Comparison of ENCODE assay signal across 8 cellular contexts in genomic region chr16:29974291-29975133, GRCh38. TPM values are rescaled to one million over a fixed set of nuclear protein-coding genes. Genes with fewer than 3 reads are reported as not detected.
A peak's percentile ranks its signal among the peaks of the same experiment; 100 is the strongest.
DNase-seq lines count a peak whose midpoint lies in the region; ATAC-seq and TF ChIP-seq lines count a peak whose summit lies in the region.

No MANE protein-coding gene starts in this region.

- ATAC-seq in body of pancreas: no peak
- no peak for ATAC-seq in stimulated activated effector memory CD8-positive, alpha-beta T cell treated with anti-CD3 and anti-CD28 coated beads, Interleukin-12 subunit alpha, Interleukin-12 subunit beta, amount 100 ng/mL, for 72 hours
- ATAC-seq in GM18519 (IDR thresholded peaks at IDR 0.05; ENCODE audit: low FRiP score, unreplicated experiment): no peak

- H3K4me1 ChIP-seq in body of pancreas: peaks cover 35% of the 10 kb centered on the region

- H3K4me3 ChIP-seq in LNCaP clone FGC (ENCODE audit: low read depth, low read length) (peak overlapping the region; percentile 97), body of pancreas (peak overlapping the region; percentile 82 to 90)

- H3K27ac Mint-ChIP-seq in stimulated activated effector memory CD8-positive, alpha-beta T cell treated with anti-CD3 and anti-CD28 coated beads, Interleukin-12 subunit alpha, Interleukin-12 subunit beta, amount 100 ng/mL, for 72 hours: peak overlapping the region; percentile 95

- no peaks in the 10 kb centered on the region for H3K9me3 Mint-ChIP-seq in stimulated activated effector memory CD8-positive, alpha-beta T cell treated with anti-CD3 and anti-CD28 coated beads, Interleukin-12 subunit alpha, Interleukin-12 subunit beta, amount 100 ng/mL, for 72 hours

- intact Hi-C loops in body of pancreas (cut with DNase I): no loop called here

- H3K4me1 Mint-ChIP-seq in stimulated activated effector memory CD8-positive, alpha-beta T cell treated with anti-CD3 and anti-CD28 coated beads, Interleukin-12 subunit alpha, Interleukin-12 subunit beta, amount 100 ng/mL, for 72 hours: peaks cover 47% of the 10 kb centered on the region

- TF ChIP-seq CTCF in LNCaP clone FGC (IDR thresholded peaks at IDR 0.05; ENCODE audit: control insufficient read depth, extremely low read depth, insufficient read depth) (no peak), body of pancreas (IDR thresholded peaks at IDR 0.05) (no peak)

- H3K36me3 Mint-ChIP-seq in stimulated activated effector memory CD8-positive, alpha-beta T cell treated with anti-CD3 and anti-CD28 coated beads, Interleukin-12 subunit alpha, Interleukin-12 subunit beta, amount 100 ng/mL, for 72 hours: peaks cover 52% of the 10 kb centered on the region

- DNase-seq in ELF-1 (ENCODE audit: low read depth, low spot score): peak; percentile 26
- DNase-seq in LNCaP clone FGC (ENCODE audit: low read depth): no peak
- peak in 1 of 4 donors; percentile 33 for DNase-seq in body of pancreas
- DNase-seq in islet precursor cell: peak; percentile 54
- no peak for DNase-seq in stimulated activated effector memory CD8-positive, alpha-beta T cell treated with anti-CD3 and anti-CD28 coated beads, Interleukin-12 subunit alpha, Interleukin-12 subunit beta, amount 100 ng/mL, for 72 hours (ENCODE audit: low spot score in 2 of 2)
- DNase-seq in NK-92 (lab: John Stamatoyannopoulos, UW; ENCODE audit: unreplicated experiment): no peak
- DNase-seq in activated CD8-positive, alpha-beta memory T cell treated with anti-CD3 and anti-CD28 coated beads, Interleukin-2, amount 50 U/mL, for 4 hours: no peak

- H3K9me3 ChIP-seq in body of pancreas: no peaks in the 10 kb centered on the region

- peaks cover 0 to 13% of the 10 kb centered on the region in 2 donors for H3K36me3 ChIP-seq in body of pancreas (replicated peaks in 1 of 2; ENCODE audit: insufficient read depth in 1 of 2, low read depth in 2 of 2)

- 2% methylated on average over 15 to 30 of the region's 31 CpGs for WGBS in body of pancreas, 2 donors

- H3K27ac ChIP-seq in body of pancreas: peak overlapping the region in 3 of 4 donors; percentile 74 to 88 (median 88)

- TF ChIP-seq POLR2A in body of pancreas (IDR thresholded peaks at IDR 0.05): no peak

- peak overlapping the region; percentile 97 for H3K4me3 Mint-ChIP-seq in stimulated activated effector memory CD8-positive, alpha-beta T cell treated with anti-CD3 and anti-CD28 coated beads, Interleukin-12 subunit alpha, Interleukin-12 subunit beta, amount 100 ng/mL, for 72 hours

- no peaks in the 10 kb centered on the region for H3K27me3 ChIP-seq in body of pancreas

RNA-seq across cellular contexts. Expression of gene TAOK2, which starts 0.8 kb away (rescaled TPM):
- total RNA-seq in body of pancreas: 10 to 100 TPM; 31.1 to 58.3 TPM

RNA-seq across cellular contexts. Expression of gene TMEM219, which starts 12.6 kb away (rescaled TPM):
- 10 to 100 TPM; 67.5 to 71.9 TPM for total RNA-seq in body of pancreas

RNA-seq across cellular contexts. Expression of gene HIRIP3, which starts 20.9 kb away (rescaled TPM):
- total RNA-seq in body of pancreas: 10 to 100 TPM; 11.2 to 17.1 TPM

RNA-seq across cellular contexts. Expression of gene INO80E, which starts 21.5 kb away (rescaled TPM):
- 10 to 100 TPM; 28.3 to 54.5 TPM for total RNA-seq in body of pancreas

RNA-seq across cellular contexts. Expression of gene DOC2A, which starts 36.3 kb away (rescaled TPM):
- total RNA-seq in body of pancreas: under 1 TPM in 1 of 2 donors, not detected in 1; 0.78 TPM

Comparison
In these comparisons a context has a peak if more than half of its experiments do, and no peak if none do; other contexts are left out.
1. DNase-seq: peak in ELF-1 (single experiment) and islet precursor cell (single experiment); none in LNCaP clone FGC (single experiment), stimulated activated effector memory CD8-positive, alpha-beta T cell treated with anti-CD3 and anti-CD28 coated beads, Interleukin-12 subunit alpha, Interleukin-12 subunit beta, amount 100 ng/mL, for 72 hours (0 of 2), NK-92 (single experiment) and activated CD8-positive, alpha-beta memory T cell treated with anti-CD3 and anti-CD28 coated beads, Interleukin-2, amount 50 U/mL, for 4 hours (single experiment).